In the genomic region with DNA sequence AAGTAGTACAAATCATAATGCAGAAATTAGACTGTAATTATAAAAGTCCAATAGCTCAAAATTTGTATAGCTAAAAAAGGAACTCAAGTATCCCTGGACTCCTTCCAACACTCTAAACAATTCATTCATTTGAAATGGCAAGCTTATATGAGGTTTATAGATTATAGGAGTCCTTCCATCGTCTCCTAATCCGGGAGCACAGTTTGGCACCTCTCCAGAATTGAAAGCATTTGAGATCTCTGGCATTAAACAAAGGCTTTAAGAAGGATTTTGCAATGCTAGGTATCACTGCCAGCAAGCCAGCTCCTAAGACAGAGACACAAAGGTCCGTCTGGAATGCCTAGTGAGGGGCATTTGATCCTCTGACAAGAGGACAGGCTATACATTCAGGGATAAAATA, we compare ENCODE assay signal across 9 cellular contexts.
DNase-seq lines count a peak whose midpoint lies in the region; ATAC-seq and TF ChIP-seq lines count a peak whose summit lies in the region.
"Had no signal": no experiment of that assay in that cellular context is flagged by ENCODE, and none has a peak within 500 bp of the region (broad histone marks: within the 10 kb centered on the region; RNA-seq: fewer than 3 reads in every experiment).

No MANE protein-coding gene starts in this region.

- H3K36me3 ChIP-seq in left ventricle myocardium inferior (peaks cover 3% of the 10 kb centered on the region), adipocyte (ENCODE audit: control insufficient read depth, insufficient read depth, low read length, severe bottlenecking) (peaks cover 1% of the 10 kb centered on the region)

- H3K9me3 Mint-ChIP-seq in effector memory CD8-positive, alpha-beta T cell: no peaks in the 10 kb centered on the region
- H3K9me3 Mint-ChIP-seq: activated naive CD8-positive, alpha-beta T cell treated with anti-CD3 and anti-CD28 coated beads, Interleukin-2, amount 50 U/mL, for 24 hours had no signal

- no peak overlapping the region for H3K9ac ChIP-seq in adipocyte (ENCODE audit: low read length)

- H3K4me1 Mint-ChIP-seq in effector memory CD8-positive, alpha-beta T cell (ENCODE audit: low read depth in 2 of 2): peaks cover 9% of the 10 kb centered on the region in 2 donors

- no peak overlapping the region for H3K27ac Mint-ChIP-seq in effector memory CD8-positive, alpha-beta T cell

- no peaks in the 10 kb centered on the region for H3K27me3 ChIP-seq in left ventricle myocardium inferior (ENCODE audit: low read depth)
- no peaks in the 10 kb centered on the region for H3K27me3 ChIP-seq in adipocyte (replicated peaks; ENCODE audit: control insufficient read depth, insufficient read depth, low read length)

- peak overlapping the region; percentile 84 for H3K27ac ChIP-seq in left ventricle myocardium inferior (replicated peaks)

- no peak overlapping the region for H3K4me3 Mint-ChIP-seq in effector memory CD8-positive, alpha-beta T cell
- H3K4me3 Mint-ChIP-seq: activated naive CD8-positive, alpha-beta T cell treated with anti-CD3 and anti-CD28 coated beads, Interleukin-2, amount 50 U/mL, for 24 hours had no signal

- H3K9me3 ChIP-seq in left ventricle myocardium inferior (replicated peaks) (no peaks in the 10 kb centered on the region), adipocyte (ENCODE audit: control insufficient read depth, low read length) (no peaks in the 10 kb centered on the region)

- H3K4me3 ChIP-seq in left ventricle myocardium inferior (peak overlapping the region; percentile 45), adipocyte (ENCODE audit: low read length) (no peak overlapping the region)

- ATAC-seq in Right ventricle myocardium inferior: no peak
- no peak for ATAC-seq in effector memory CD8-positive, alpha-beta T cell (replicated peaks)
- ATAC-seq: activated naive CD8-positive, alpha-beta T cell treated with anti-CD3 and anti-CD28 coated beads, Interleukin-2, amount 50 U/mL, for 24 hours had no signal

- no peak for DNase-seq in left ventricle myocardium inferior
- no peak for DNase-seq in Right ventricle myocardium inferior (ENCODE audit: missing footprints)
- DNase-seq in adipocyte (ENCODE audit: low read depth): peak; percentile 66
- DNase-seq in iris pigment epithelial cell (ENCODE audit: low read depth): peak; percentile 58
- no peak for DNase-seq in T-helper 2 cell
- DNase-seq in foreskin melanocyte: no peak
- no peak for DNase-seq in effector memory CD8-positive, alpha-beta T cell
- DNase-seq in KG1 (lab: John Stamatoyannopoulos, UW): no peak
- DNase-seq: activated naive CD8-positive, alpha-beta T cell treated with anti-CD3 and anti-CD28 coated beads, Interleukin-2, amount 50 U/mL, for 24 hours had no signal

- H3K36me3 Mint-ChIP-seq in effector memory CD8-positive, alpha-beta T cell (ENCODE audit: insufficient read depth): peaks cover 1% of the 10 kb centered on the region

- no peaks in the 10 kb centered on the region for H3K27me3 Mint-ChIP-seq in effector memory CD8-positive, alpha-beta T cell
- H3K27me3 Mint-ChIP-seq: activated naive CD8-positive, alpha-beta T cell treated with anti-CD3 and anti-CD28 coated beads, Interleukin-2, amount 50 U/mL, for 24 hours had no signal

- TF ChIP-seq CTCF in left ventricle myocardium inferior (IDR thresholded peaks at IDR 0.05; ENCODE audit: borderline replicate concordance): no peak

- intact Hi-C loops in left ventricle myocardium inferior (cut with micrococcal nuclease): loop anchor here (5.0 kb wide), 2 partner anchors 52 to 92 kb away; a partner anchor contains a TSS
- intact Hi-C loops in Right ventricle myocardium inferior (cut with DNase I): no loop called here

- H3K4me1 ChIP-seq in left ventricle myocardium inferior: peaks cover 89% of the 10 kb centered on the region
- peaks cover 44% of the 10 kb centered on the region for H3K4me1 ChIP-seq in adipocyte (ENCODE audit: control insufficient read depth, insufficient read depth, low read length)

Comparison
In these comparisons a context has a peak if more than half of its experiments do, and no peak if none do; other contexts are left out.
1. DNase-seq: peak in adipocyte (single experiment) and iris pigment epithelial cell (single experiment); none in left ventricle myocardium inferior (single experiment), Right ventricle myocardium inferior (single experiment), T-helper 2 cell (0 of 5), foreskin melanocyte (single experiment), effector memory CD8-positive, alpha-beta T cell (0 of 3) and KG1 (single experiment).